In genomic region chr11:84289381-84289906, GRCh38 we compare ENCODE assay signal across 9 cellular contexts.
A peak's percentile ranks its signal among the peaks of the same experiment; 100 is the strongest.
DNase-seq lines count a peak whose midpoint lies in the region; ATAC-seq, FAIRE-seq and TF ChIP-seq lines count a peak whose summit lies in the region.
"Had no signal": no experiment of that assay in that cellular context is flagged by ENCODE, and none has a peak within 500 bp of the region (broad histone marks: within the 10 kb centered on the region; RNA-seq: fewer than 3 reads in every experiment).

No MANE protein-coding gene starts in this region.

- peak overlapping the region; percentile 33; the same call in 1 of the 2 replicates for H3K9ac ChIP-seq in HUES64 (ENCODE audit: low read depth, low read length)

- peak; percentile 99 for ATAC-seq in GM18517 (IDR thresholded peaks at IDR 0.05; ENCODE audit: unreplicated experiment)

- DNase-seq in H54 (ENCODE audit: insufficient read length, low spot score) (peak; percentile 15), NCI-H510A (lab: John Stamatoyannopoulos, UW) (no peak), activated gamma-delta T cell (lab: John Stamatoyannopoulos, UW) (no peak), NCI-H2171 (lab: John Stamatoyannopoulos, UW) (no peak)
- no peak for DNase-seq in activated CD4-positive, alpha-beta T cell treated with anti-CD3 and anti-CD28 coated beads, Interleukin-2, amount 50 U/mL, for 1 hour

- H3K4me3 ChIP-seq in HUES64 (ENCODE audit: low read length): no peak overlapping the region
- no peak overlapping the region for H3K4me3 ChIP-seq in mesodermal cell (ENCODE audit: extremely low read depth, insufficient read depth, low read length, poor library complexity, severe bottlenecking)
- H3K4me3 ChIP-seq: SK-N-MC had no signal

- H3K27ac ChIP-seq in HUES64 (ENCODE audit: low read depth, low read length) (peak overlapping the region; percentile 21; the same call in 1 of the 2 replicates), mesodermal cell (ENCODE audit: low read depth, low read length, severe bottlenecking) (peak overlapping the region; percentile 59)
- H3K27ac ChIP-seq: SK-N-MC had no signal

- H3K4me1 ChIP-seq in HUES64 (ENCODE audit: insufficient read depth, low read length): peaks cover 30% of the 10 kb centered on the region; the same call in 1 of the 2 replicates
- peaks cover 13% of the 10 kb centered on the region for H3K4me1 ChIP-seq in mesodermal cell (ENCODE audit: control insufficient read depth, insufficient read depth, low read length, poor library complexity, severe bottlenecking)

- FAIRE-seq in H54 (lab: Jason Lieb, UNC): peak; percentile 98

- no peaks in the 10 kb centered on the region for H3K27me3 ChIP-seq in HUES64 (ENCODE audit: insufficient read depth, low read length)

- 95% methylated on average over 3 of the region's 3 CpGs for WGBS in HUES64
- 86 to 100% methylated on average over 1 of the region's 3 CpGs for WGBS in mesodermal cell (ENCODE audit: insufficient coverage in 2 of 2), 2 experiments

- H3K36me3 ChIP-seq in HUES64 (ENCODE audit: insufficient read depth, low read length) (no peaks in the 10 kb centered on the region), mesodermal cell (ENCODE audit: control insufficient read depth, insufficient read depth, low read length) (no peaks in the 10 kb centered on the region)

- H3K9me3 ChIP-seq in HUES64 (ENCODE audit: insufficient read depth, low read depth, low read length) (no peaks in the 10 kb centered on the region), mesodermal cell (ENCODE audit: control insufficient read depth, low read length) (no peaks in the 10 kb centered on the region)

- no peak for TF ChIP-seq POLR2A in H54 (IDR thresholded peaks at IDR 0.05; ENCODE audit: low read depth, low read length)
